In genomic region chr17:2084129-2084765, GRCh38 we compare ENCODE assay signal across 8 cellular contexts. TPM values are rescaled to one million over a fixed set of nuclear protein-coding genes. Genes with fewer than 3 reads are reported as not detected.
DNase-seq lines count a peak whose midpoint lies in the region; ATAC-seq, FAIRE-seq and TF ChIP-seq lines count a peak whose summit lies in the region.

No MANE protein-coding gene starts in this region.

- H3K27ac ChIP-seq in PC-9 (peak overlapping the region; percentile 99), esophagus squamous epithelium (peak overlapping the region; percentile 84 to 95 (median 87)), neuronal stem cell (replicated peaks; ENCODE audit: low read length) (no peak overlapping the region)

- peaks cover 42% of the 10 kb centered on the region for H3K4me1 ChIP-seq in PC-9 (replicated peaks; ENCODE audit: insufficient read depth)
- peaks cover 46 to 70% (median 50%) of the 10 kb centered on the region in 3 donors for H3K4me1 ChIP-seq in esophagus squamous epithelium
- peaks cover 0 to 4% of the 10 kb centered on the region in 2 donors for H3K4me1 ChIP-seq in neuronal stem cell (ENCODE audit: control insufficient read depth in 2 of 2, insufficient read depth in 1 of 2, low read depth in 1 of 2, low read length in 2 of 2)

- no peaks in the 10 kb centered on the region for H3K79me2 ChIP-seq in PC-9 (ENCODE audit: low read depth)

- H4K8ac ChIP-seq in neuronal stem cell (ENCODE audit: low read depth, low read length): no peak overlapping the region

- intact Hi-C loops in PC-9 (cut with micrococcal nuclease; ENCODE audit: unreplicated experiment) (loop anchor here (1.0 to 5.0 kb wide), 4 partner anchors 13 to 53 kb away; no protein-coding TSS in a partner anchor), esophagus squamous epithelium (cut with DNase I) (no loop called here)

- FAIRE-seq in frontal cortex (lab: Jason Lieb, UNC): no peak

- no peaks in the 10 kb centered on the region for H3K27me3 ChIP-seq in BJ (ENCODE audit: control insufficient read depth, insufficient read depth, low read length)
- no peaks in the 10 kb centered on the region for H3K27me3 ChIP-seq in PC-9 (ENCODE audit: insufficient read depth, low read depth)
- no peaks in the 10 kb centered on the region for H3K27me3 ChIP-seq in esophagus squamous epithelium
- peaks cover 0 to 2% (median 0%) of the 10 kb centered on the region in 3 experiments for H3K27me3 ChIP-seq in neuronal stem cell (ENCODE audit: control insufficient read depth in 3 of 3, insufficient read depth in 3 of 3, low read depth in 1 of 3, low read length in 3 of 3)

- H4K20me1 ChIP-seq in PC-9 (ENCODE audit: insufficient read depth): no peaks in the 10 kb centered on the region

- H3K9ac ChIP-seq in neuronal stem cell (ENCODE audit: low read depth, low read length, poor library complexity): no peak overlapping the region

- H3K18ac ChIP-seq in neuronal stem cell (ENCODE audit: low read length): no peak overlapping the region

- peak overlapping the region; percentile 21 for H3K23ac ChIP-seq in neuronal stem cell (ENCODE audit: low read depth, low read length, poor library complexity)

- peak overlapping the region; percentile 67 for H3K14ac ChIP-seq in neuronal stem cell (ENCODE audit: low read length)

- no peak overlapping the region for H2BK15ac ChIP-seq in neuronal stem cell (ENCODE audit: low read length)

- H2BK5ac ChIP-seq in neuronal stem cell (ENCODE audit: low read length): no peak overlapping the region

- H3K4me3 ChIP-seq in BJ (ENCODE audit: low read depth, low read length): no peak overlapping the region
- no peak overlapping the region; the same call in 1 of the 2 replicates for H3K4me3 ChIP-seq in PC-9
- no peak overlapping the region for H3K4me3 ChIP-seq in esophagus squamous epithelium
- no peak overlapping the region for H3K4me3 ChIP-seq in neuronal stem cell (ENCODE audit: low read length in 2 of 2)

- 21 to 28% methylated on average over 6 of the region's 8 CpGs for WGBS in esophagus squamous epithelium, 2 donors
- WGBS in neuronal stem cell (ENCODE audit: extremely low coverage in 2 of 2, insufficient read length in 2 of 2, insufficient replicate concordance in 1 of 2), 2 donors: no CpG with 5 or more reads among the region's 8 CpGs

- POLR2A ChIA-PET in BJ (lab: Charles Lee): interaction anchor here (0.6 kb wide), 1 partner anchor 309 kb away, joined by 3 read pairs; no protein-coding TSS in a partner anchor
- POLR2A ChIA-PET in PC-9 (lab: Charles Lee; ENCODE audit: unreplicated experiment): interaction anchor here (0.5 to 0.6 kb wide), 3 partner anchors 19 to 220 kb away, joined by 4 to 30 read pairs (median 11); partner anchors contain the start of genes SMG6 and SRR

- H3K9me3 ChIP-seq in PC-9 (ENCODE audit: insufficient read depth, low read depth) (no peaks in the 10 kb centered on the region), esophagus squamous epithelium (no peaks in the 10 kb centered on the region), neuronal stem cell (replicated peaks in 1 of 2; ENCODE audit: control insufficient read depth in 2 of 2, insufficient read depth in 1 of 2, low read depth in 1 of 2, low read length in 2 of 2) (no peaks in the 10 kb centered on the region)

- TF ChIP-seq POLR2A in esophagus squamous epithelium (IDR thresholded peaks at IDR 0.05): no peak

- CTCF ChIA-PET in BJ (lab: Yijun Ruan, JAX) (interaction anchor here (0.7 to 6.9 kb wide), 5 partner anchors 16 to 161 kb away, joined by 3 to 41 read pairs (median 4); partner anchors contain the start of gene HIC1), PC-9 (lab: Charles Lee) (interaction anchor here (0.6 to 1.4 kb wide), 3 partner anchors 30 to 332 kb away, joined by 3 to 4 read pairs (median 3); partner anchors contain the start of gene HIC1)

- peaks cover 3% of the 10 kb centered on the region for H3K79me1 ChIP-seq in neuronal stem cell (ENCODE audit: low read depth, low read length)

- TSS peak; percentile 65 for BruUV-seq in PC-9 (replicated peaks; lab: Mats Ljungman, UMichigan)

- H4K91ac ChIP-seq in neuronal stem cell (ENCODE audit: low read depth, low read length, poor library complexity): peak overlapping the region; percentile 25

- H3K4ac ChIP-seq in neuronal stem cell (ENCODE audit: low read length): no peak overlapping the region

- no peaks in the 10 kb centered on the region for H3K9me2 ChIP-seq in PC-9 (ENCODE audit: insufficient read depth)

- DNase-seq in BJ (ENCODE audit: low read depth) (peak; percentile 68), PC-9 (peak; percentile 84 to 95), esophagus squamous epithelium (lab: John Stamatoyannopoulos, UW) (no peak), neuronal stem cell (ENCODE audit: low spot score) (no peak), NCI-H1105 (lab: John Stamatoyannopoulos, UW) (no peak), frontal cortex (ENCODE audit: low spot score in 2 of 2) (no peak), cerebellar nuclear complex (lab: John Stamatoyannopoulos, UW) (no peak)

- H2BK120ac ChIP-seq in neuronal stem cell (ENCODE audit: low read depth, low read length): no peak overlapping the region

- no peak overlapping the region for H2AFZ ChIP-seq in PC-9
- no peak overlapping the region for H2AFZ ChIP-seq in neuronal stem cell (ENCODE audit: low read length)

- peaks cover 40% of the 10 kb centered on the region for H3F3A ChIP-seq in PC-9 (ENCODE audit: insufficient read depth, low read depth)

- H2BK12ac ChIP-seq in neuronal stem cell (ENCODE audit: low read length): no peak overlapping the region

- no peak for ATAC-seq in HG03460 (IDR thresholded peaks at IDR 0.05; ENCODE audit: unreplicated experiment)

- H3K4me2 ChIP-seq in PC-9: peak overlapping the region; percentile 68
- H3K4me2 ChIP-seq in neuronal stem cell (ENCODE audit: insufficient read depth, low read length, poor library complexity, severe bottlenecking): no peak overlapping the region

- peaks cover 10% of the 10 kb centered on the region for H3K36me3 ChIP-seq in BJ (ENCODE audit: control insufficient read depth, insufficient read depth, low read length)
- no peaks in the 10 kb centered on the region for H3K36me3 ChIP-seq in PC-9 (ENCODE audit: low read depth)
- H3K36me3 ChIP-seq in esophagus squamous epithelium: peaks cover 6 to 58% (median 6%) of the 10 kb centered on the region in 3 donors
- H3K36me3 ChIP-seq in neuronal stem cell (replicated peaks in 1 of 2; ENCODE audit: control insufficient read depth in 2 of 2, insufficient read depth in 2 of 2, low read length in 2 of 2): peaks cover 18 to 58% of the 10 kb centered on the region in 2 donors

- TF ChIP-seq CTCF in BJ (IDR thresholded peaks at IDR 0.05; ENCODE audit: insufficient read depth, low read depth, low read length) (no peak), PC-9 (conservative IDR thresholded peaks at IDR 0.05) (no peak), esophagus squamous epithelium (IDR thresholded peaks at IDR 0.05) (no peak)

- no peak overlapping the region for H2AK5ac ChIP-seq in neuronal stem cell (ENCODE audit: low read depth, low read length)

RNA-seq across cellular contexts. Expression of gene HIC1, which starts 29.3 kb away (rescaled TPM):
- 14.8 and 15.1 TPM in 2 replicates for polyA plus RNA-seq in BJ (2011; rRNA removed)
- polyA minus RNA-seq in BJ (2011; rRNA and poly(A)+ RNA removed): 10.3 and 11.1 TPM in 2 replicates
- total RNA-seq in PC-9 (2021) (0.63 and 1.6 TPM in 2 replicates), esophagus squamous epithelium (10 to 100 TPM in 1 of 4 donors, 1 to 10 TPM in 3; 2.1 to 14.1 (median 5.9) TPM), frontal cortex (3.3 TPM)
- 0.08 TPM for polyA plus RNA-seq in neuronal stem cell (2013, experiment 1 of 2)
- 0.04 TPM for polyA plus RNA-seq in neuronal stem cell (2013, experiment 2 of 2)

RNA-seq across cellular contexts. Expression of gene OVCA2, which starts 42.4 kb away (rescaled TPM):
- 42.0 and 56.7 TPM in 2 replicates for polyA plus RNA-seq in BJ (2011; rRNA removed)
- 12.0 and 19.1 TPM in 2 replicates for polyA minus RNA-seq in BJ (2011; rRNA and poly(A)+ RNA removed)
- total RNA-seq in PC-9 (2021): 34.4 and 35.4 TPM in 2 replicates
- total RNA-seq in esophagus squamous epithelium: 10 to 100 TPM; 42.3 to 70.5 (median 53.2) TPM
- 13.9 TPM for polyA plus RNA-seq in neuronal stem cell (2013, experiment 1 of 2)
- 14.2 TPM for polyA plus RNA-seq in neuronal stem cell (2013, experiment 2 of 2)
- total RNA-seq in frontal cortex: 14.7 TPM

RNA-seq across cellular contexts. Expression of gene DPH1, which starts 54.3 kb away (rescaled TPM):
- 36.1 and 54.6 TPM in 2 replicates for polyA plus RNA-seq in BJ (2011; rRNA removed)
- polyA minus RNA-seq in BJ (2011; rRNA and poly(A)+ RNA removed): 41.5 and 59.5 TPM in 2 replicates
- total RNA-seq in PC-9 (2021) (36.7 and 44.9 TPM in 2 replicates), esophagus squamous epithelium (10 to 100 TPM; 14.9 to 55.7 (median 22.7) TPM), frontal cortex (21.6 TPM)
- 19.6 TPM for polyA plus RNA-seq in neuronal stem cell (2013, experiment 1 of 2)
- polyA plus RNA-seq in neuronal stem cell (2013, experiment 2 of 2): 18.0 TPM

RNA-seq across cellular contexts. Expression of gene RTN4RL1, which starts 59.1 kb away (rescaled TPM):
- 0.16 and 0.32 TPM in 2 replicates for polyA plus RNA-seq in BJ (2011; rRNA removed)
- 0.05 TPM in 2 replicates for polyA minus RNA-seq in BJ (2011; rRNA and poly(A)+ RNA removed)
- total RNA-seq in PC-9 (2021) (0.13 and 0.35 TPM in 2 replicates), esophagus squamous epithelium (1 to 10 TPM; 1.1 to 4.0 (median 2.0) TPM), frontal cortex (20.4 TPM)
- 4.0 TPM for polyA plus RNA-seq in neuronal stem cell (2013, experiment 1 of 2)
- 3.9 TPM for polyA plus RNA-seq in neuronal stem cell (2013, experiment 2 of 2)

Comparison
In these comparisons a context has a peak if more than half of its experiments do, and no peak if none do; other contexts are left out.
1. DNase-seq: peak in BJ (single experiment) and PC-9 (2 of 2); none in esophagus squamous epithelium (single experiment), neuronal stem cell (single experiment), NCI-H1105 (single experiment), frontal cortex (0 of 2) and cerebellar nuclear complex (0 of 2).